In genomic region chr18:76882186-76882585, GRCh38 we compare ENCODE assay signal across 17 cellular contexts. TPM values are rescaled to one million over a fixed set of nuclear protein-coding genes. Genes with fewer than 3 reads are reported as not detected.
DNase-seq lines count a peak whose midpoint lies in the region; ATAC-seq lines count a peak whose summit lies in the region.
"Had no signal": no experiment of that assay in that cellular context is flagged by ENCODE, and none has a peak within 500 bp of the region (broad histone marks: within the 10 kb centered on the region; RNA-seq: fewer than 3 reads in every experiment).

No MANE protein-coding gene starts in this region.

- peak overlapping the region; percentile 66 for H3K27ac ChIP-seq in temporal lobe (ENCODE audit: low read depth, low read length)
- H3K27ac ChIP-seq: BLaER1 treated with 17β-estradiol and CSF1 and Interleukin-3, amounts not matched to agents 10 nM and 100 nM; HL-60 had no signal

- DNase-seq in G401 (ENCODE audit: low spot score), result peak; percentile 74
- DNase-seq in cerebellum (ENCODE audit: low spot score), result peak; percentile 52
- peak; percentile 24 for DNase-seq in middle frontal gyrus (ENCODE audit: extremely low spot score, low spot score)
- no peak for DNase-seq in NCI-H2081 (lab: John Stamatoyannopoulos, UW)
- DNase-seq: Calu3; CD8-positive, alpha-beta T cell; DMS 273 treated with DMSO at 0.1 percent for 48 hours; DMS53; DND-41; EL; GOT3; H9 had no signal

- in situ Hi-C loops in G401 (cut with HindIII; ENCODE audit: low sequenced_read_pairs), result no loop called here

- ATAC-seq in HG03025 (IDR thresholded peaks at IDR 0.05; ENCODE audit: low FRiP score, unreplicated experiment), result no peak
- ATAC-seq in HG02840 (IDR thresholded peaks at IDR 0.05; ENCODE audit: low FRiP score, unreplicated experiment), result no peak
- ATAC-seq: CD8-positive, alpha-beta T cell had no signal

RNA-seq across cellular contexts. Expression of gene ZNF236, which starts 59.8 kb away (rescaled TPM):
- 2.5 and 4.8 TPM in 2 replicates for total RNA-seq in G401 (2014; rRNA removed; shearing (Covaris generic))
- total RNA-seq in cerebellum, result 33.8 TPM
- total RNA-seq in temporal lobe, result 18.9 TPM

Comparison
In these comparisons a context has a peak if more than half of its experiments do, and no peak if none do; other contexts are left out.
1. DNase-seq: peak in G401 (single experiment), cerebellum (single experiment) and middle frontal gyrus (single experiment); none in NCI-H2081 (0 of 2).